ENCODE assay signal across 19 cellular contexts in genomic region chr16:84369938-84370627, GRCh38. TPM values are rescaled to one million over a fixed set of nuclear protein-coding genes. Genes with fewer than 3 reads are reported as not detected.
A peak's percentile ranks its signal among the peaks of the same experiment; 100 is the strongest.
DNase-seq lines count a peak whose midpoint lies in the region; ATAC-seq and TF ChIP-seq lines count a peak whose summit lies in the region.
"Had no signal": no experiment of that assay in that cellular context is flagged by ENCODE, and none has a peak within 500 bp of the region (broad histone marks: within the 10 kb centered on the region; RNA-seq: fewer than 3 reads in every experiment).

No MANE protein-coding gene starts in this region.

- DNase-seq in mammary epithelial cell (peak; percentile 73), MCF 10A (ENCODE audit: unreplicated experiment) (no peak), PC-9 (peak; percentile 32 to 84), lung (ENCODE audit: low spot score) (no peak), HFFc6 (no peak), middle frontal gyrus (ENCODE audit: extremely low spot score, low spot score) (no peak)
- DNase-seq: activated CD8-positive, alpha-beta memory T cell treated with anti-CD3 and anti-CD28 coated beads for 24 hours; activated effector memory CD4-positive, alpha-beta T cell treated with anti-CD3 and anti-CD28 coated beads, Interleukin-2, amount 50 U/mL, for 16 hours; HCEC 1CT; hypothalamus; NCI-H187 had no signal

- intact Hi-C loops in mammary epithelial cell (cut with micrococcal nuclease), result no loop called here
- intact Hi-C loops in MCF 10A (cut with micrococcal nuclease), result no loop called here
- intact Hi-C loops in PC-9 (cut with micrococcal nuclease; ENCODE audit: unreplicated experiment), result no loop called here

- H3K27ac ChIP-seq in mammary epithelial cell (ENCODE audit: insufficient read depth, low read depth, low read length), result no peak overlapping the region
- H3K27ac ChIP-seq in PC-9, result peak overlapping the region; percentile 83
- H3K27ac ChIP-seq in lung (ENCODE audit: low read depth in 1 of 2, low read length in 1 of 2), result peak overlapping the region in 1 of 2 donors; percentile 73
- H3K27ac ChIP-seq: neural progenitor cell, SJSA1 had no signal

- H3K4me1 Mint-ChIP-seq in MCF 10A (ENCODE audit: insufficient read depth, unreplicated experiment) (no peaks in the 10 kb centered on the region), HFFc6 (ENCODE audit: low read depth) (no peaks in the 10 kb centered on the region)

- H3K27me3 Mint-ChIP-seq in MCF 10A (ENCODE audit: insufficient read depth, unreplicated experiment), result peaks cover 58% of the 10 kb centered on the region
- H3K27me3 Mint-ChIP-seq in HFFc6 (ENCODE audit: insufficient read depth), result peaks cover 43% of the 10 kb centered on the region

- POLR2A ChIA-PET in MCF 10A (lab: Yijun Ruan, JAX), result no interaction called here
- POLR2A ChIA-PET in PC-9 (lab: Charles Lee; ENCODE audit: unreplicated experiment), result no interaction called here

- H3K36me3 Mint-ChIP-seq in MCF 10A (ENCODE audit: insufficient read depth, unreplicated experiment) (no peaks in the 10 kb centered on the region), HFFc6 (ENCODE audit: low read depth) (no peaks in the 10 kb centered on the region)
- H3K36me3 Mint-ChIP-seq: neural progenitor cell had no signal

- peaks cover 29% of the 10 kb centered on the region for H3K27me3 ChIP-seq in mammary epithelial cell (ENCODE audit: insufficient read depth, low read length)
- H3K27me3 ChIP-seq in PC-9 (ENCODE audit: insufficient read depth, low read depth), result no peaks in the 10 kb centered on the region
- H3K27me3 ChIP-seq in lung (ENCODE audit: control insufficient read depth, insufficient read depth), result no peaks in the 10 kb centered on the region

- TF ChIP-seq CTCF in mammary epithelial cell (conservative IDR thresholded peaks at IDR 0.05 in 1 of 2, IDR thresholded peaks at IDR 0.05 in 1 of 2; ENCODE audit: extremely low read depth in 1 of 2, insufficient read depth in 1 of 2, low read depth in 1 of 2, low read length in 2 of 2), result no peak
- TF ChIP-seq CTCF in MCF 10A (IDR thresholded peaks at IDR 0.05; ENCODE audit: unreplicated experiment), result no peak
- TF ChIP-seq CTCF in PC-9 (conservative IDR thresholded peaks at IDR 0.05), result no peak
- no peak for TF ChIP-seq CTCF in lung (IDR thresholded peaks at IDR 0.05; ENCODE audit: control extremely low read depth, extremely low read depth)
- TF ChIP-seq CTCF in HFFc6 (IDR thresholded peaks at IDR 0.05), result no peak

- H3K9me3 Mint-ChIP-seq in MCF 10A (ENCODE audit: unreplicated experiment) (no peaks in the 10 kb centered on the region), HFFc6 (no peaks in the 10 kb centered on the region)
- H3K9me3 Mint-ChIP-seq: dendritic cell treated with granulocyte-macrophage colony-stimulating factor and Interleukin-4, amounts not matched to agents 40 ng/mL and 50 ng/mL, for 4 days; neural progenitor cell; stimulated activated naive CD8-positive, alpha-beta T cell treated with anti-CD3 and anti-CD28 coated beads, Interleukin-15, Interleukin-2, amounts not matched to agents 100 ng/mL and 50 ng/mL, for 24 hours had no signal

- H3K9me3 ChIP-seq in mammary epithelial cell (replicated peaks; ENCODE audit: insufficient read depth, low read length), result no peaks in the 10 kb centered on the region
- no peaks in the 10 kb centered on the region for H3K9me3 ChIP-seq in PC-9 (ENCODE audit: insufficient read depth, low read depth)
- no peaks in the 10 kb centered on the region for H3K9me3 ChIP-seq in lung (ENCODE audit: control insufficient read depth in 2 of 2, insufficient read depth in 1 of 2, low read length in 1 of 2)
- H3K9me3 ChIP-seq: SJSA1 had no signal

- no peak overlapping the region for H2AFZ ChIP-seq in mammary epithelial cell (ENCODE audit: low read depth, low read length)
- peak overlapping the region; percentile 35; the same call in 1 of the 2 replicates for H2AFZ ChIP-seq in PC-9
- H2AFZ ChIP-seq: neural progenitor cell had no signal

- H3K4me3 ChIP-seq in mammary epithelial cell (replicated peaks in 1 of 3; ENCODE audit: insufficient read depth in 1 of 3, low read depth in 2 of 3, low read length in 3 of 3), result no peak overlapping the region
- H3K4me3 ChIP-seq in PC-9, result peak overlapping the region; percentile 91; the same call in 1 of the 2 replicates
- H3K4me3 ChIP-seq in lung, result no peak overlapping the region
- H3K4me3 ChIP-seq: neural progenitor cell, SJSA1 had no signal

- no TSS peak for BruUV-seq in mammary epithelial cell (replicated peaks; lab: Mats Ljungman, UMichigan)
- no TSS peak for BruUV-seq in MCF 10A (replicated peaks; lab: Mats Ljungman, UMichigan)
- no TSS peak for BruUV-seq in PC-9 (replicated peaks; lab: Mats Ljungman, UMichigan)

- ATAC-seq in lung (ENCODE audit: insufficient read depth, low FRiP score), result peak; percentile 9
- ATAC-seq in GM19023 (IDR thresholded peaks at IDR 0.05; ENCODE audit: unreplicated experiment), result no peak
- no peak for ATAC-seq in GM18861 (IDR thresholded peaks at IDR 0.05; ENCODE audit: unreplicated experiment)
- ATAC-seq: left lobe of liver had no signal

- H3K4me3 Mint-ChIP-seq in MCF 10A (ENCODE audit: unreplicated experiment), result no peak overlapping the region
- no peak overlapping the region for H3K4me3 Mint-ChIP-seq in HFFc6
- H3K4me3 Mint-ChIP-seq: dendritic cell treated with granulocyte-macrophage colony-stimulating factor and Interleukin-4, amounts not matched to agents 40 ng/mL and 50 ng/mL, for 4 days; neural progenitor cell; stimulated activated naive CD8-positive, alpha-beta T cell treated with anti-CD3 and anti-CD28 coated beads, Interleukin-15, Interleukin-2, amounts not matched to agents 100 ng/mL and 50 ng/mL, for 24 hours had no signal

- H3K79me2 ChIP-seq in mammary epithelial cell (ENCODE audit: insufficient read depth, low read length) (no peaks in the 10 kb centered on the region), PC-9 (ENCODE audit: low read depth) (peaks cover 32% of the 10 kb centered on the region)

- peaks cover 42% of the 10 kb centered on the region for H3F3A ChIP-seq in PC-9 (ENCODE audit: insufficient read depth, low read depth)

- H3K9ac ChIP-seq in mammary epithelial cell (ENCODE audit: insufficient read depth, low read length), result no peak overlapping the region
- H3K9ac ChIP-seq: neural progenitor cell had no signal

- in situ Hi-C loops in mammary epithelial cell (cut with MboI; ENCODE audit: low sequenced_read_pairs in 2 of 2), result no loop called here

- dilution Hi-C loops in mammary epithelial cell (cut with HindIII; ENCODE audit: low sequenced_read_pairs), result loop anchor here (5.0 kb wide), 3 partner anchors 42 to 73 kb away; no protein-coding TSS in a partner anchor

- no peaks in the 10 kb centered on the region for H3K36me3 ChIP-seq in mammary epithelial cell (ENCODE audit: insufficient read depth, low read length)
- no peaks in the 10 kb centered on the region for H3K36me3 ChIP-seq in PC-9 (ENCODE audit: low read depth)
- no peaks in the 10 kb centered on the region for H3K36me3 ChIP-seq in lung (ENCODE audit: control insufficient read depth in 2 of 2, insufficient read depth in 2 of 2, low read length in 2 of 2)
- H3K36me3 ChIP-seq: neural progenitor cell, SJSA1 had no signal

- no peak overlapping the region for H3K27ac Mint-ChIP-seq in MCF 10A (ENCODE audit: low read depth, unreplicated experiment)
- H3K27ac Mint-ChIP-seq in HFFc6, result no peak overlapping the region
- H3K27ac Mint-ChIP-seq: dendritic cell treated with granulocyte-macrophage colony-stimulating factor and Interleukin-4, amounts not matched to agents 40 ng/mL and 50 ng/mL, for 4 days; neural progenitor cell; stimulated activated naive CD8-positive, alpha-beta T cell treated with anti-CD3 and anti-CD28 coated beads, Interleukin-15, Interleukin-2, amounts not matched to agents 100 ng/mL and 50 ng/mL, for 24 hours had no signal

- H4K20me1 ChIP-seq in mammary epithelial cell (ENCODE audit: insufficient read depth, low read length), result no peaks in the 10 kb centered on the region
- no peaks in the 10 kb centered on the region for H4K20me1 ChIP-seq in PC-9 (ENCODE audit: insufficient read depth)

- peaks cover 10% of the 10 kb centered on the region for H3K4me1 ChIP-seq in mammary epithelial cell (ENCODE audit: insufficient read depth, low read length)
- H3K4me1 ChIP-seq in PC-9 (replicated peaks; ENCODE audit: insufficient read depth), result peaks cover 33% of the 10 kb centered on the region
- peaks cover 0 to 3% of the 10 kb centered on the region in 2 donors for H3K4me1 ChIP-seq in lung (ENCODE audit: control insufficient read depth in 2 of 2, insufficient read depth in 2 of 2, low read length in 2 of 2)
- H3K4me1 ChIP-seq: SJSA1 had no signal

- H3K4me2 ChIP-seq in mammary epithelial cell (ENCODE audit: insufficient read depth, low read depth, low read length) (no peak overlapping the region), PC-9 (peak overlapping the region; percentile 98)

- H3K9me2 ChIP-seq in PC-9 (ENCODE audit: insufficient read depth), result no peaks in the 10 kb centered on the region

- CTCF ChIA-PET in mammary epithelial cell (lab: Charles Lee; ENCODE audit: low non-redundant PET), result no interaction called here
- CTCF ChIA-PET in MCF 10A (lab: Yijun Ruan, JAX), result interaction anchor here (0.9 kb wide), 1 partner anchor 12 kb away, joined by 4 read pairs; no protein-coding TSS in a partner anchor
- CTCF ChIA-PET in PC-9 (lab: Charles Lee), result no interaction called here

- WGBS in mammary epithelial cell (ENCODE audit: low coverage, missing lambda C conversion rate), result 78% methylated on average over 10 of the region's 11 CpGs
- WGBS in lung, 2 donors, result 44 to 46% methylated on average over 11 of the region's 11 CpGs

RNA-seq across cellular contexts. Expression of gene ATP2C2, which starts 1.7 kb away (rescaled TPM):
- total RNA-seq in mammary epithelial cell (under 1 TPM; 0.19 to 0.67 TPM), MCF 10A (2022) (not detected in 2 replicates), PC-9 (2021) (11.9 and 17.2 TPM in 2 replicates), lung (10 to 100 TPM; 50.0 to 96.8 TPM)
- polyA plus RNA-seq in mammary epithelial cell (not detected), lung (10 to 100 TPM; 21.3 to 25.0 TPM)
- polyA minus RNA-seq in mammary epithelial cell, result not detected
- not detected for total RNA-seq in HFFc6 (2021; fragmentation: NEBNext Ultra II Directional; extraction: Animal tissue kit (Norgen Biotek cat#: 25700))
- total RNA-seq: fibroblast of lung, SJSA1 had no signal
- polyA plus RNA-seq: fibroblast of lung had no signal

Comparison
In these comparisons a context has a peak if more than half of its experiments do, and no peak if none do; other contexts are left out.
1. DNase-seq: peak in mammary epithelial cell (single experiment) and PC-9 (2 of 2); none in MCF 10A (single experiment), lung (single experiment), HFFc6 (single experiment) and middle frontal gyrus (single experiment).